Comparison of ENCODE assay signal across 13 cellular contexts in genomic region chr12:81143057-81143456, GRCh38.
"Had no signal": no experiment of that assay in that cellular context is flagged by ENCODE, and none has a peak within 500 bp of the region (broad histone marks: within the 10 kb centered on the region; RNA-seq: fewer than 3 reads in every experiment).

No MANE protein-coding gene starts in this region.

- H3K9me3 ChIP-seq: gastroesophageal sphincter, tibial artery had no signal

- H3K27ac ChIP-seq: gastroesophageal sphincter, tibial artery had no signal

- H3K4me1 ChIP-seq: gastroesophageal sphincter, tibial artery had no signal

- H3K36me3 ChIP-seq: gastroesophageal sphincter had no signal

- DNase-seq: activated CD4-positive, alpha-beta T cell treated with anti-CD3 and anti-CD28 coated beads, Interleukin-2, amount 10 ng/mL, durations not matched to agents 7 days and 5 days; activated CD4-positive, CD25-positive, alpha-beta regulatory T cell; activated CD8-positive, alpha-beta memory T cell treated with anti-CD3 and anti-CD28 coated beads for 24 hours; activated naive CD4-positive, alpha-beta T cell treated with anti-CD3 and anti-CD28 coated beads, Interleukin-2, amount 10 ng/mL, durations not matched to agents 7 days and 5 days; activated T-cell treated with anti-CD3 and anti-CD28 coated beads for 4 hours; effector memory CD8-positive, alpha-beta T cell; kidney; nephron progenitor cell; stimulated activated CD4-positive, alpha-beta T cell treated with anti-CD3 and anti-CD28 coated beads, Interleukin-15, amount 100 ng/mL, for 24 hours; T-helper 17 cell; tibial artery had no signal

- H3K4me3 ChIP-seq: gastroesophageal sphincter, tibial artery had no signal

- H3K27me3 ChIP-seq: gastroesophageal sphincter, tibial artery had no signal

- ATAC-seq: activated T-helper 17 cell treated with anti-CD3 and anti-CD28 coated beads, Interleukin-2, amount 50 U/mL, for 72 hours; effector memory CD8-positive, alpha-beta T cell; gastroesophageal sphincter; T-helper 17 cell had no signal
